In genomic region chr1:173866462-173866861, GRCh38 we compare ENCODE assay signal across 8 cellular contexts. TPM values are rescaled to one million over a fixed set of nuclear protein-coding genes. Genes with fewer than 3 reads are reported as not detected.
A peak's percentile ranks its signal among the peaks of the same experiment; 100 is the strongest.
DNase-seq lines count a peak whose midpoint lies in the region; TF ChIP-seq lines count a peak whose summit lies in the region.

No MANE protein-coding gene starts in this region.

- DNase-seq in GM12864 (ENCODE audit: low read depth) (no peak), epithelial cell of esophagus (ENCODE audit: low read depth) (no peak), RKO (ENCODE audit: low spot score) (no peak), SKM-1 (lab: John Stamatoyannopoulos, UW; ENCODE audit: unreplicated experiment) (no peak), LoVo (ENCODE audit: low spot score) (no peak), mucosa of gallbladder (ENCODE audit: low spot score) (no peak)

- no peaks in the 10 kb centered on the region for H3K36me3 ChIP-seq in parathyroid adenoma (ENCODE audit: control insufficient read depth, insufficient read depth, low read length)

- H3K9me3 ChIP-seq in parathyroid adenoma (ENCODE audit: control insufficient read depth, low read length): no peaks in the 10 kb centered on the region

- H3K79me2 ChIP-seq in parathyroid adenoma: no peaks in the 10 kb centered on the region

- H3K4me2 ChIP-seq in parathyroid adenoma (ENCODE audit: low read length): peak overlapping the region; percentile 89

- H3K27me3 ChIP-seq in parathyroid adenoma (ENCODE audit: control insufficient read depth, insufficient read depth, low read length): no peaks in the 10 kb centered on the region

- peaks cover 13% of the 10 kb centered on the region for H3K4me1 ChIP-seq in parathyroid adenoma

- peak overlapping the region; percentile 91 for H3K27ac ChIP-seq in parathyroid adenoma

- no peak overlapping the region for H3K9ac ChIP-seq in parathyroid adenoma

- H2AFZ ChIP-seq in parathyroid adenoma: no peak overlapping the region

- TF ChIP-seq CTCF in GM12864 (IDR thresholded peaks at IDR 0.05; ENCODE audit: low read depth, low read length, missing control alignments) (no peak), epithelial cell of esophagus (IDR thresholded peaks at IDR 0.05; ENCODE audit: insufficient read depth, low read depth, low read length, missing control alignments) (no peak), parathyroid adenoma (IDR thresholded peaks at IDR 0.05) (no peak)

- H3K4me3 ChIP-seq in GM12864 (ENCODE audit: low read depth, low read length) (peak overlapping the region; percentile 93), epithelial cell of esophagus (ENCODE audit: low read length) (peak overlapping the region; percentile 99), parathyroid adenoma (ENCODE audit: low read depth, low read length) (peak overlapping the region; percentile 85)

TF ChIP-seq in PFSK-1, 5 proteins besides CTCF, POLR2A, EP300 and RAD21:
- TF ChIP-seq FOXP2 (optimal IDR thresholded peaks at IDR 0.05; ENCODE audit: borderline replicate concordance, extremely low read depth, extremely low read length, insufficient read depth) (no peak), POLR2AphosphoS5 (IDR thresholded peaks at IDR 0.05; ENCODE audit: low read depth, low read length) (0 out of 2 replicates have a peak, but pooled peaks have one; percentile 9)

RNA-seq across cellular contexts. Expression of gene GAS5, which starts 1.3 kb away (rescaled TPM):
- 1,834 TPM for polyA plus RNA-seq in PFSK-1 (2012; ENCODE audit: insufficient read length, low read depth)
- 234 TPM for total RNA-seq in mucosa of gallbladder

RNA-seq across cellular contexts. Expression of gene ZBTB37, which starts 1.7 kb away (rescaled TPM):
- 0.46 TPM for polyA plus RNA-seq in PFSK-1 (2012; ENCODE audit: insufficient read length, low read depth)
- 13.0 TPM for total RNA-seq in mucosa of gallbladder

RNA-seq across cellular contexts. Expression of gene CENPL, which starts 41.8 kb away (rescaled TPM):
- polyA plus RNA-seq in PFSK-1 (2012; ENCODE audit: insufficient read length, low read depth): 5.9 TPM
- total RNA-seq in mucosa of gallbladder: 5.5 TPM

RNA-seq across cellular contexts. Expression of gene DARS2, which starts 42.0 kb away (rescaled TPM):
- 13.6 TPM for polyA plus RNA-seq in PFSK-1 (2012; ENCODE audit: insufficient read length, low read depth)
- total RNA-seq in mucosa of gallbladder: 16.9 TPM

RNA-seq across cellular contexts. Expression of gene SERPINC1, which starts 50.7 kb away (rescaled TPM):
- polyA plus RNA-seq in PFSK-1 (2012; ENCODE audit: insufficient read length, low read depth): not detected
- 1.2 TPM for total RNA-seq in mucosa of gallbladder
